Comparison of ENCODE assay signal across 8 cellular contexts in genomic region chr12:122871851-122872785, GRCh38. TPM values are rescaled to one million over a fixed set of nuclear protein-coding genes. Genes with fewer than 3 reads are reported as not detected.
DNase-seq lines count a peak whose midpoint lies in the region; TF ChIP-seq lines count a peak whose summit lies in the region.

No MANE protein-coding gene starts in this region.

- peaks cover 68% of the 10 kb centered on the region for H3K4me1 Mint-ChIP-seq in activated naive CD4-positive, alpha-beta T cell treated with anti-CD3 and anti-CD28 coated beads, Interleukin-2, amount 50 U/mL, for 24 hours
- H3K4me1 Mint-ChIP-seq in glutamatergic neuron (ENCODE audit: low read depth, unreplicated experiment) (peaks cover 31% of the 10 kb centered on the region), osteocyte (ENCODE audit: unreplicated experiment) (peaks cover 59% of the 10 kb centered on the region)

- H3K4me1 ChIP-seq in HEK293 (ENCODE audit: control insufficient read depth, insufficient read depth, low read length): peaks cover 25% of the 10 kb centered on the region

- H3K27ac ChIP-seq in HEK293 (ENCODE audit: extremely low read depth, low read depth, low read length): no peak overlapping the region

- no peaks in the 10 kb centered on the region for H3K27me3 Mint-ChIP-seq in activated naive CD4-positive, alpha-beta T cell treated with anti-CD3 and anti-CD28 coated beads, Interleukin-2, amount 50 U/mL, for 24 hours
- H3K27me3 Mint-ChIP-seq in glutamatergic neuron (ENCODE audit: unreplicated experiment) (peaks cover 12% of the 10 kb centered on the region), osteocyte (ENCODE audit: unreplicated experiment) (no peaks in the 10 kb centered on the region)

- no peaks in the 10 kb centered on the region for H3K9me3 Mint-ChIP-seq in activated naive CD4-positive, alpha-beta T cell treated with anti-CD3 and anti-CD28 coated beads, Interleukin-2, amount 50 U/mL, for 24 hours
- peaks cover 4% of the 10 kb centered on the region for H3K9me3 Mint-ChIP-seq in glutamatergic neuron (ENCODE audit: unreplicated experiment)
- H3K9me3 Mint-ChIP-seq in osteocyte (ENCODE audit: unreplicated experiment): no peaks in the 10 kb centered on the region

- peaks cover 0 to 39% of the 10 kb centered on the region in 2 experiments; a peak in 2 of 3 replicates for H3K36me3 ChIP-seq in HEK293 (ENCODE audit: control insufficient read depth in 2 of 2, insufficient read depth in 1 of 2, low read length in 2 of 2)

- peaks cover 11% of the 10 kb centered on the region for H3K36me3 Mint-ChIP-seq in activated naive CD4-positive, alpha-beta T cell treated with anti-CD3 and anti-CD28 coated beads, Interleukin-2, amount 50 U/mL, for 24 hours
- H3K36me3 Mint-ChIP-seq in glutamatergic neuron (ENCODE audit: unreplicated experiment) (peaks cover 9% of the 10 kb centered on the region), osteocyte (ENCODE audit: unreplicated experiment) (peaks cover 18% of the 10 kb centered on the region)

- peak overlapping the region; percentile 83 for H3K4me3 Mint-ChIP-seq in activated naive CD4-positive, alpha-beta T cell treated with anti-CD3 and anti-CD28 coated beads, Interleukin-2, amount 50 U/mL, for 24 hours
- H3K4me3 Mint-ChIP-seq in glutamatergic neuron (ENCODE audit: unreplicated experiment) (peak overlapping the region; percentile 89), osteocyte (ENCODE audit: unreplicated experiment) (peak overlapping the region; percentile 66)

- no peaks in the 10 kb centered on the region for H3K9me3 ChIP-seq in HEK293 (ENCODE audit: control insufficient read depth, insufficient read depth, low read depth, low read length)

- H3K4me3 ChIP-seq in HEK293 (ENCODE audit: low read depth, low read length): no peak overlapping the region

- peak; percentile 77 to 79 for DNase-seq in AML-193 (lab: John Stamatoyannopoulos, UW)
- DNase-seq in NOMO-1 treated with DMSO at 0.1 percent for 48 hours (lab: John Stamatoyannopoulos, UW; ENCODE audit: unreplicated experiment): peak; percentile 93
- DNase-seq in glutamatergic neuron: peak; percentile 61
- DNase-seq in osteocyte (ENCODE audit: extremely low spot score, unreplicated experiment): no peak
- DNase-seq in GM19240 (ENCODE audit: insufficient read length, low spot score): no peak
- DNase-seq in LoVo (ENCODE audit: low spot score): no peak

- TF ChIP-seq CTCF in HEK293 (tag by site-specific recombination; IDR thresholded peaks at IDR 0.05) (no peak), glutamatergic neuron (IDR thresholded peaks at IDR 0.05; ENCODE audit: partially characterized antibody, unreplicated experiment) (no peak), osteocyte (IDR thresholded peaks at IDR 0.05) (no peak)

- H3K27ac Mint-ChIP-seq in activated naive CD4-positive, alpha-beta T cell treated with anti-CD3 and anti-CD28 coated beads, Interleukin-2, amount 50 U/mL, for 24 hours: peak overlapping the region; percentile 31
- H3K27ac Mint-ChIP-seq in glutamatergic neuron (ENCODE audit: unreplicated experiment): peak overlapping the region; percentile 77
- H3K27ac Mint-ChIP-seq in osteocyte (ENCODE audit: unreplicated experiment): peak overlapping the region; percentile 93

- CTCF ChIA-PET in HEK293 (lab: Yijun Ruan, JAX): interaction anchor here (0.6 to 3.1 kb wide), 4 partner anchors 8 to 398 kb away, joined by 3 to 11 read pairs (median 3); no protein-coding TSS in a partner anchor

- POLR2A ChIA-PET in HEK293 (lab: Yijun Ruan, JAX): no interaction called here

TF ChIP-seq in HEK293, 187 proteins besides CTCF, POLR2A, EP300 and RAD21 (continues in another document):
- TF ChIP-seq HIC1 (tag by site-specific recombination; IDR thresholded peaks at IDR 0.05): peak; percentile 26; the same call in 1 of the 2 replicates
- no peak for TF ChIP-seq ZNF266 (tag by site-specific recombination; IDR thresholded peaks at IDR 0.05; ENCODE audit: low read depth)
- TF ChIP-seq ZNF311 (tag by site-specific recombination; IDR thresholded peaks at IDR 0.05; ENCODE audit: borderline replicate concordance): no peak
- TF ChIP-seq ZNF404 (tag by site-specific recombination; IDR thresholded peaks at IDR 0.05): no peak
- TF ChIP-seq PRDM10 (tag by site-specific recombination; IDR thresholded peaks at IDR 0.05): no peak
- 0 out of 2 replicates have a peak, but pooled peaks have one; percentile 8 for TF ChIP-seq GLIS1 (tag by site-specific recombination; IDR thresholded peaks at IDR 0.05)
- TF ChIP-seq MEIS1 (CRISPR knock-in tag; IDR thresholded peaks at IDR 0.05; ENCODE audit: borderline replicate concordance): no peak
- TF ChIP-seq ELK4 (IDR thresholded peaks at IDR 0.05; ENCODE audit: borderline replicate concordance, low read depth, low read length): no peak
- 0 out of 2 replicates have a peak, but pooled peaks have one; percentile 17 for TF ChIP-seq ZNF18 (tag by site-specific recombination; IDR thresholded peaks at IDR 0.05)
- TF ChIP-seq ZNF600 (tag by site-specific recombination; IDR thresholded peaks at IDR 0.05): peak; percentile 50
- 0 out of 2 replicates have a peak, but pooled peaks have one; percentile 40 for TF ChIP-seq IKZF3 (tag by site-specific recombination; IDR thresholded peaks at IDR 0.05)
- TF ChIP-seq ZNF621 (tag by site-specific recombination; IDR thresholded peaks at IDR 0.05): no peak
- no peak for TF ChIP-seq ZNF169 (tag by site-specific recombination; IDR thresholded peaks at IDR 0.05)
- TF ChIP-seq ZBTB48 (tag by site-specific recombination; IDR thresholded peaks at IDR 0.05): peak; percentile 72; the same call in 1 of the 2 replicates
- no peak for TF ChIP-seq ZNF548 (tag by site-specific recombination; IDR thresholded peaks at IDR 0.05)

RNA-seq across cellular contexts. Expression of gene VPS37B, which starts 23.8 kb away (rescaled TPM):
- total RNA-seq in glutamatergic neuron (ENCODE audit: unreplicated experiment) (19.7 TPM), osteocyte (27.5 and 29.9 TPM in 2 replicates)

RNA-seq across cellular contexts. Expression of gene HIP1R, which starts 36.9 kb away (rescaled TPM):
- total RNA-seq in glutamatergic neuron (ENCODE audit: unreplicated experiment) (19.3 TPM), osteocyte (26.0 and 31.3 TPM in 2 replicates)

Comparison
In these comparisons a context has a peak if more than half of its experiments do, and no peak if none do; other contexts are left out.
1. DNase-seq: peak in AML-193 (2 of 2), NOMO-1 treated with DMSO at 0.1 percent for 48 hours (single experiment) and glutamatergic neuron (single experiment); none in osteocyte (single experiment), GM19240 (single experiment) and LoVo (single experiment).
2. H3K27ac Mint-ChIP-seq: peak in every context shown above with its lines; median percentile 93 in osteocyte; 77 in glutamatergic neuron; 31 in activated naive CD4-positive, alpha-beta T cell treated with anti-CD3 and anti-CD28 coated beads, Interleukin-2, amount 50 U/mL, for 24 hours.
3. Peak in every context shown above with its lines, with median percentiles within 50 percentile points of each other: H3K4me3 Mint-ChIP-seq.